In genomic region chr6:26104457-26105108, GRCh38 we compare ENCODE assay signal across 8 cellular contexts. TPM values are rescaled to one million over a fixed set of nuclear protein-coding genes. Genes with fewer than 3 reads are reported as not detected.
DNase-seq lines count a peak whose midpoint lies in the region; ATAC-seq lines count a peak whose summit lies in the region.

No MANE protein-coding gene starts in this region.

- no peaks in the 10 kb centered on the region for H3K36me3 ChIP-seq in iPS-18a (ENCODE audit: control insufficient read depth, low read depth, low read length)

- intact Hi-C loops in activated T-helper 2 cell treated with anti-CD3 and anti-CD28 coated beads, Interferon-gamma antibody, Interleukin-2, Interleukin-4, amounts not matched to agents 10 μg/mL and 5 μg/mL and 100 μg/mL, durations not matched to agents 14 hours and 24 hours and 36 hours (cut with micrococcal nuclease) = no loop called here

- peak overlapping the region; percentile 95 for H3K27ac Mint-ChIP-seq in activated T-helper 2 cell treated with anti-CD3 and anti-CD28 coated beads, Interferon-gamma antibody, Interleukin-2, Interleukin-4, amounts not matched to agents 10 μg/mL and 5 μg/mL and 100 μg/mL, durations not matched to agents 14 hours and 24 hours and 36 hours
- peak overlapping the region; percentile 97 for H3K27ac Mint-ChIP-seq in stimulated activated naive CD8-positive, alpha-beta T cell treated with anti-CD3 and anti-CD28 coated beads, Interleukin-15, Interleukin-2, amounts not matched to agents 100 ng/mL and 50 ng/mL, for 24 hours

- H3K9me3 Mint-ChIP-seq in activated T-helper 2 cell treated with anti-CD3 and anti-CD28 coated beads, Interferon-gamma antibody, Interleukin-2, Interleukin-4, amounts not matched to agents 10 μg/mL and 5 μg/mL and 100 μg/mL, durations not matched to agents 14 hours and 24 hours and 36 hours = no peaks in the 10 kb centered on the region
- H3K9me3 Mint-ChIP-seq in stimulated activated naive CD8-positive, alpha-beta T cell treated with anti-CD3 and anti-CD28 coated beads, Interleukin-15, Interleukin-2, amounts not matched to agents 100 ng/mL and 50 ng/mL, for 24 hours = no peaks in the 10 kb centered on the region

- no peak for DNase-seq in activated T-helper 2 cell treated with anti-CD3 and anti-CD28 coated beads, Interferon-gamma antibody, Interleukin-2, Interleukin-4, amounts not matched to agents 10 μg/mL and 5 μg/mL and 100 μg/mL, durations not matched to agents 14 hours and 24 hours and 36 hours (ENCODE audit: low spot score)
- no peak for DNase-seq in CD1c-positive myeloid dendritic cell (ENCODE audit: extremely low spot score)
- DNase-seq in hepatic stellate cell (ENCODE audit: low spot score) = no peak
- DNase-seq in NCI-H774 (lab: John Stamatoyannopoulos, UW) = no peak

- no peaks in the 10 kb centered on the region for H3K36me3 Mint-ChIP-seq in activated T-helper 2 cell treated with anti-CD3 and anti-CD28 coated beads, Interferon-gamma antibody, Interleukin-2, Interleukin-4, amounts not matched to agents 10 μg/mL and 5 μg/mL and 100 μg/mL, durations not matched to agents 14 hours and 24 hours and 36 hours (ENCODE audit: low read depth)
- no peaks in the 10 kb centered on the region for H3K36me3 Mint-ChIP-seq in stimulated activated naive CD8-positive, alpha-beta T cell treated with anti-CD3 and anti-CD28 coated beads, Interleukin-15, Interleukin-2, amounts not matched to agents 100 ng/mL and 50 ng/mL, for 24 hours (ENCODE audit: low read depth)

- peaks cover 13% of the 10 kb centered on the region for H3K4me1 ChIP-seq in iPS-18a (ENCODE audit: control insufficient read depth, low read depth, low read length)

- H3K27me3 ChIP-seq in iPS-18a (ENCODE audit: control insufficient read depth, insufficient read depth, low read length) = no peaks in the 10 kb centered on the region

- H3K9me3 ChIP-seq in iPS-18a (ENCODE audit: control insufficient read depth, low read depth, low read length) = peaks cover 5% of the 10 kb centered on the region

- H3K4me3 Mint-ChIP-seq in activated T-helper 2 cell treated with anti-CD3 and anti-CD28 coated beads, Interferon-gamma antibody, Interleukin-2, Interleukin-4, amounts not matched to agents 10 μg/mL and 5 μg/mL and 100 μg/mL, durations not matched to agents 14 hours and 24 hours and 36 hours (ENCODE audit: low read depth) = peak overlapping the region; percentile 76
- H3K4me3 Mint-ChIP-seq in stimulated activated naive CD8-positive, alpha-beta T cell treated with anti-CD3 and anti-CD28 coated beads, Interleukin-15, Interleukin-2, amounts not matched to agents 100 ng/mL and 50 ng/mL, for 24 hours = peak overlapping the region; percentile 87

- no peaks in the 10 kb centered on the region for H3K27me3 Mint-ChIP-seq in activated T-helper 2 cell treated with anti-CD3 and anti-CD28 coated beads, Interferon-gamma antibody, Interleukin-2, Interleukin-4, amounts not matched to agents 10 μg/mL and 5 μg/mL and 100 μg/mL, durations not matched to agents 14 hours and 24 hours and 36 hours (ENCODE audit: low read depth)
- H3K27me3 Mint-ChIP-seq in stimulated activated naive CD8-positive, alpha-beta T cell treated with anti-CD3 and anti-CD28 coated beads, Interleukin-15, Interleukin-2, amounts not matched to agents 100 ng/mL and 50 ng/mL, for 24 hours = peaks cover 3% of the 10 kb centered on the region

- H3K9ac ChIP-seq in iPS-18a (ENCODE audit: low read length) = peak overlapping the region; percentile 88

- peaks cover 19% of the 10 kb centered on the region for H3K4me1 Mint-ChIP-seq in activated T-helper 2 cell treated with anti-CD3 and anti-CD28 coated beads, Interferon-gamma antibody, Interleukin-2, Interleukin-4, amounts not matched to agents 10 μg/mL and 5 μg/mL and 100 μg/mL, durations not matched to agents 14 hours and 24 hours and 36 hours (ENCODE audit: low read depth)
- H3K4me1 Mint-ChIP-seq in stimulated activated naive CD8-positive, alpha-beta T cell treated with anti-CD3 and anti-CD28 coated beads, Interleukin-15, Interleukin-2, amounts not matched to agents 100 ng/mL and 50 ng/mL, for 24 hours (ENCODE audit: low read depth) = peaks cover 18% of the 10 kb centered on the region

- ATAC-seq in HG03159 (IDR thresholded peaks at IDR 0.05; ENCODE audit: unreplicated experiment) = peak; percentile 7

- peak overlapping the region; percentile 73 for H3K27ac ChIP-seq in iPS-18a (ENCODE audit: low read length)

- H3K4me3 ChIP-seq in GM08714 (ENCODE audit: low read length) (peak overlapping the region; percentile 76), iPS-18a (ENCODE audit: low read length) (peak overlapping the region; percentile 64)

RNA-seq across cellular contexts. Expression of gene HFE, which starts 17.4 kb away (rescaled TPM):
- total RNA-seq in activated T-helper 2 cell treated with anti-CD3 and anti-CD28 coated beads, Interferon-gamma antibody, Interleukin-2, Interleukin-4, amounts not matched to agents 10 μg/mL and 5 μg/mL and 100 μg/mL, durations not matched to agents 14 hours and 24 hours and 36 hours = 0.32 and 0.39 TPM in 2 replicates
